ENCODE assay signal across 8 cellular contexts in the genomic region with DNA sequence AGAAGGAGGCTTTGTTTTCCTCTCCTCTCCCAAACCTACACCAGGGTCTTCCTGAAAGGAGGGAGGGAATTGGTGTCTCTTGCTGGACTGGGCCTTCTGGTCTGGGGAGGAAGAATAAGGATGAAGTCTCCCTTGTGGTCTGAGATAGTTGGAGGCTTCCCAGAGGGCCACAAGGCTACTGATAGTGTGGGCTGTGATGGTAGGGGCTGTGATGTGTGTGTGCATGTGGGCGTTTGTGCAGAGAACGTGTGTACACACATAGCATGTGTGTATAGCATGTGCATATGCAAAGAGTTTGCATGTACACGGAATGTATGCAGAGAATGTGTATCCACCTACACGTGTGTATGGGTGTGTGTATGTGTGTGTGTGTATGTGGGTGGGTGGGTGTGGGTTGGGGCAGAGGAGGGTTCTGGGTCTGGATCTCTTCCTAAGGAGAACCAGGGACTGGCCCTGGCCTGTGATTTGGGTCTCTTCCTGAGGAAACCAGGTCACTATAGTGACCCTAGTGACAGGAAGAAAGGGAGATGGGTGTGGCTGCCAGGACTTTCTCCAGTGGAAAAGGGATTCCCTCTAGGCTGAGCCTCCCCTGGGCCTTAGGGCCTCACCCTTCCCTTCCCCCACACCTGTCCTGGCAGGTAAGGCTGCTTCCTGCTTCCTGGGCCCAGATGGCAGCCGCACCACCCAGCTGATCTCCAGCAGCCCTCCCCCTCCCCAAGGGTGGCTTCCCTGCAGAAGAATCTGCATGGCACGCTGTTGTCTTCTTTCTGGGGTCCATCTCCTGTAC. TPM values are rescaled to one million over a fixed set of nuclear protein-coding genes. Genes with fewer than 3 reads are reported as not detected.
DNase-seq lines count a peak whose midpoint lies in the region; ATAC-seq and TF ChIP-seq lines count a peak whose summit lies in the region.

No MANE protein-coding gene starts in this region.

- H3K4me1 ChIP-seq in body of pancreas = peaks cover 50% of the 10 kb centered on the region

- DNase-seq in stimulated activated naive CD8-positive, alpha-beta T cell treated with anti-CD3 and anti-CD28 coated beads, Interleukin-15, Interleukin-2, amounts not matched to agents 100 U/mL and 50 U/mL, for 24 hours = no peak
- DNase-seq in body of pancreas = peak; percentile 74 to 84 (median 83)
- no peak for DNase-seq in memory B cell (ENCODE audit: low spot score in 2 of 2)
- DNase-seq in Ammon's horn (ENCODE audit: low spot score) = no peak
- DNase-seq in amniotic stem cell (lab: John Stamatoyannopoulos, UW) = no peak
- DNase-seq in NCI-H446 (lab: John Stamatoyannopoulos, UW) = no peak

- 15 to 18% methylated on average over 6 of the region's 6 CpGs for WGBS in body of pancreas, 2 donors

- peaks cover 28% of the 10 kb centered on the region for H3K4me1 Mint-ChIP-seq in stimulated activated naive CD8-positive, alpha-beta T cell treated with anti-CD3 and anti-CD28 coated beads, Interleukin-15, Interleukin-2, amounts not matched to agents 100 ng/mL and 50 ng/mL, for 24 hours (ENCODE audit: low read depth)
- H3K4me1 Mint-ChIP-seq in memory B cell = peaks cover 24% of the 10 kb centered on the region

- no peaks in the 10 kb centered on the region for H3K27me3 ChIP-seq in body of pancreas

- H3K4me3 ChIP-seq in body of pancreas = peak overlapping the region in 1 of 2 donors; percentile 93

- peak overlapping the region; percentile 78 to 88 (median 84) for H3K27ac ChIP-seq in body of pancreas

- no peaks in the 10 kb centered on the region for H3K36me3 ChIP-seq in body of pancreas (replicated peaks in 1 of 2; ENCODE audit: insufficient read depth in 1 of 2, low read depth in 2 of 2)

- H3K9me3 ChIP-seq in body of pancreas = no peaks in the 10 kb centered on the region

- no peaks in the 10 kb centered on the region for H3K9me3 Mint-ChIP-seq in stimulated activated naive CD8-positive, alpha-beta T cell treated with anti-CD3 and anti-CD28 coated beads, Interleukin-15, Interleukin-2, amounts not matched to agents 100 ng/mL and 50 ng/mL, for 24 hours
- H3K9me3 Mint-ChIP-seq in memory B cell = no peaks in the 10 kb centered on the region

- ATAC-seq in stimulated activated naive CD8-positive, alpha-beta T cell treated with anti-CD3 and anti-CD28 coated beads, Interleukin-15, Interleukin-2, amounts not matched to agents 100 U/mL and 50 U/mL, for 24 hours = no peak
- ATAC-seq in body of pancreas = peak; percentile 61
- no peak for ATAC-seq in memory B cell (ENCODE audit: low read depth)
- ATAC-seq in GM18520 (IDR thresholded peaks at IDR 0.05; ENCODE audit: unreplicated experiment) = no peak

- peak overlapping the region; percentile 91 for H3K4me3 Mint-ChIP-seq in stimulated activated naive CD8-positive, alpha-beta T cell treated with anti-CD3 and anti-CD28 coated beads, Interleukin-15, Interleukin-2, amounts not matched to agents 100 ng/mL and 50 ng/mL, for 24 hours
- H3K4me3 Mint-ChIP-seq in memory B cell = peak overlapping the region; percentile 86

- H3K36me3 Mint-ChIP-seq in stimulated activated naive CD8-positive, alpha-beta T cell treated with anti-CD3 and anti-CD28 coated beads, Interleukin-15, Interleukin-2, amounts not matched to agents 100 ng/mL and 50 ng/mL, for 24 hours (ENCODE audit: low read depth) = no peaks in the 10 kb centered on the region
- H3K36me3 Mint-ChIP-seq in memory B cell = no peaks in the 10 kb centered on the region

- TF ChIP-seq POLR2A in body of pancreas (IDR thresholded peaks at IDR 0.05) = peak in 1 of 3 donors; percentile 15

- peak overlapping the region; percentile 4 for H3K27ac Mint-ChIP-seq in stimulated activated naive CD8-positive, alpha-beta T cell treated with anti-CD3 and anti-CD28 coated beads, Interleukin-15, Interleukin-2, amounts not matched to agents 100 ng/mL and 50 ng/mL, for 24 hours
- peak overlapping the region; percentile 50 for H3K27ac Mint-ChIP-seq in memory B cell

- no peaks in the 10 kb centered on the region for H3K27me3 Mint-ChIP-seq in stimulated activated naive CD8-positive, alpha-beta T cell treated with anti-CD3 and anti-CD28 coated beads, Interleukin-15, Interleukin-2, amounts not matched to agents 100 ng/mL and 50 ng/mL, for 24 hours
- H3K27me3 Mint-ChIP-seq in memory B cell = no peaks in the 10 kb centered on the region

- no peak for TF ChIP-seq CTCF in body of pancreas (IDR thresholded peaks at IDR 0.05)

- intact Hi-C loops in body of pancreas (cut with DNase I) = loop anchor here (5.0 to 10.0 kb wide), 2 partner anchors 55 to 287 kb away; no protein-coding TSS in a partner anchor

RNA-seq across cellular contexts. Expression of gene FLNB, which starts 1.7 kb away (rescaled TPM):
- total RNA-seq in body of pancreas = 100 to 1,000 TPM; 104 to 121 TPM

Comparison
In these comparisons a context has a peak if more than half of its experiments do, and no peak if none do; other contexts are left out.
1. DNase-seq: peak in body of pancreas (4 of 4); none in stimulated activated naive CD8-positive, alpha-beta T cell treated with anti-CD3 and anti-CD28 coated beads, Interleukin-15, Interleukin-2, amounts not matched to agents 100 U/mL and 50 U/mL, for 24 hours (single experiment), memory B cell (0 of 2), Ammon's horn (single experiment), amniotic stem cell (single experiment) and NCI-H446 (0 of 2).